ENCODE assay signal across 11 cellular contexts in the genomic region with DNA sequence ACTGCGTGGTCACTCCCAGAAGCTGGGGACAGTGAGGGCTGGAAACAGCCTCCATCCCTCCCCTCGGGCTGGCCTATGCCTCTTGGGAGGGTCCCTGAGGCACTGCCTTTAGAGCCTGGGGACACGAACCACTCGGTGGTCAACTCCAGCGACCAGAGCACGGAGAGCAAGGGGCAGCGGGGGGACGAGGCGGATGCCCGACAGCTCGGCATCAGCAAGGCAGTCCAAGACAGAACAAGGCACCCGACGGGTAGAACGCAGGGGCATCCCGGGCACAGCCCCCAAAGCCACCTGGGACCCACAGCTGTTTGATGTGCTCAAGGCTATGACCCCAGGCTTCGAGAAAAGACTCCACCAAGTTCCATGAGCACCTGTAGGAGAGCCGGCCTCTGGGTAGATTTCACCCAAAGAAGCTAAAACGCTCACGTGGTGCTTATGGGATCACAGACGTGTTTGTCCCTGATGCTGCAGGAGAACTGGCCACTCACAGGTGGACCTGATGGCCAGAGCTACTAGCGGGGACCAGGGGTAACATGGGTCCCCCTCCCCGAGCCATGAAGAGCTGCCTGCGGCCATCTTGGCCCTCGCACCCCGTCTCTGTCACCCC. TPM values are rescaled to one million over a fixed set of nuclear protein-coding genes. Genes with fewer than 3 reads are reported as not detected.
DNase-seq lines count a peak whose midpoint lies in the region; ATAC-seq and TF ChIP-seq lines count a peak whose summit lies in the region.
"Had no signal": no experiment of that assay in that cellular context is flagged by ENCODE, and none has a peak within 500 bp of the region (broad histone marks: within the 10 kb centered on the region; RNA-seq: fewer than 3 reads in every experiment).

No MANE protein-coding gene starts in this region.

- H3K27ac ChIP-seq in spleen (peak overlapping the region; percentile 79 to 94 (median 92)), thyroid gland (no peak overlapping the region)
- H3K27ac ChIP-seq: hepatocyte had no signal

- intact Hi-C loops in spleen (cut with DNase I; ENCODE audit: low total_unique reads) (no loop called here), thyroid gland (cut with DNase I) (no loop called here)

- H3K27me3 ChIP-seq in spleen (replicated peaks in 1 of 7) (no peaks in the 10 kb centered on the region), thyroid gland (no peaks in the 10 kb centered on the region)
- H3K27me3 ChIP-seq: hepatocyte had no signal

- no peak for DNase-seq in T-helper 2 cell treated with Interferon-gamma antibody and Interleukin-4, amounts not matched to agents 5 μg/mL and 100 μg/mL, for 36 hours (ENCODE audit: low spot score)
- DNase-seq in T-helper 2 cell: no peak
- peak; percentile 30 for DNase-seq in activated naive CD8-positive, alpha-beta T cell treated with anti-CD3 and anti-CD28 coated beads, Interleukin-2, amount 50 U/mL, for 24 hours
- DNase-seq in spleen: peak; percentile 86
- no peak for DNase-seq in thyroid gland
- no peak for DNase-seq in NOMO-1 (lab: John Stamatoyannopoulos, UW; ENCODE audit: unreplicated experiment in 2 of 2)
- DNase-seq: NCI-H2029 treated with DMSO at 0.1 percent for 48 hours had no signal

- ATAC-seq in HG03521 (IDR thresholded peaks at IDR 0.05; ENCODE audit: unreplicated experiment) (peak; percentile 1), HG03354 (IDR thresholded peaks at IDR 0.05; ENCODE audit: poor library complexity, severe bottlenecking, unreplicated experiment) (no peak)
- ATAC-seq in activated naive CD8-positive, alpha-beta T cell treated with anti-CD3 and anti-CD28 coated beads, Interleukin-2, amount 50 U/mL, for 24 hours: no peak

- H3K4me1 ChIP-seq in spleen (peaks cover 43 to 100% (median 81%) of the 10 kb centered on the region in 6 donors), thyroid gland (peaks cover 3 to 4% of the 10 kb centered on the region in 2 donors)

- H3K27ac Mint-ChIP-seq in T-helper 2 cell treated with Interferon-gamma antibody and Interleukin-4, amounts not matched to agents 5 μg/mL and 100 μg/mL, for 36 hours: peak overlapping the region; percentile 92
- H3K27ac Mint-ChIP-seq in activated naive CD8-positive, alpha-beta T cell treated with anti-CD3 and anti-CD28 coated beads, Interleukin-2, amount 50 U/mL, for 24 hours: peak overlapping the region; percentile 99

- TF ChIP-seq POLR2A in spleen (IDR thresholded peaks at IDR 0.05) (no peak), thyroid gland (IDR thresholded peaks at IDR 0.05) (no peak)

- H3K4me3 ChIP-seq in spleen (peak overlapping the region in 6 of 8 donors; percentile 57 to 74 (median 62)), thyroid gland (replicated peaks in 1 of 3) (no peak overlapping the region)
- H3K4me3 ChIP-seq: hepatocyte had no signal

- H3K36me3 ChIP-seq in spleen (peaks cover 0 to 19% (median 0%) of the 10 kb centered on the region in 6 donors), thyroid gland (no peaks in the 10 kb centered on the region)

- H3K4me1 Mint-ChIP-seq in T-helper 2 cell treated with Interferon-gamma antibody and Interleukin-4, amounts not matched to agents 5 μg/mL and 100 μg/mL, for 36 hours (ENCODE audit: low read depth): peaks cover 33% of the 10 kb centered on the region
- peaks cover 75% of the 10 kb centered on the region for H3K4me1 Mint-ChIP-seq in activated naive CD8-positive, alpha-beta T cell treated with anti-CD3 and anti-CD28 coated beads, Interleukin-2, amount 50 U/mL, for 24 hours

- H3K4me3 Mint-ChIP-seq in T-helper 2 cell treated with Interferon-gamma antibody and Interleukin-4, amounts not matched to agents 5 μg/mL and 100 μg/mL, for 36 hours: peak overlapping the region; percentile 98
- peak overlapping the region; percentile 98 for H3K4me3 Mint-ChIP-seq in activated naive CD8-positive, alpha-beta T cell treated with anti-CD3 and anti-CD28 coated beads, Interleukin-2, amount 50 U/mL, for 24 hours

- TF ChIP-seq CTCF in spleen (IDR thresholded peaks at IDR 0.05 in 8 of 11, conservative IDR thresholded peaks at IDR 0.05 in 3 of 11) (no peak), thyroid gland (IDR thresholded peaks at IDR 0.05) (no peak)

- no peaks in the 10 kb centered on the region for H3K9me3 Mint-ChIP-seq in T-helper 2 cell treated with Interferon-gamma antibody and Interleukin-4, amounts not matched to agents 5 μg/mL and 100 μg/mL, for 36 hours
- no peaks in the 10 kb centered on the region for H3K9me3 Mint-ChIP-seq in activated naive CD8-positive, alpha-beta T cell treated with anti-CD3 and anti-CD28 coated beads, Interleukin-2, amount 50 U/mL, for 24 hours

- H3K9me3 ChIP-seq in spleen (no peaks in the 10 kb centered on the region), thyroid gland (no peaks in the 10 kb centered on the region)

- no peaks in the 10 kb centered on the region for H3K27me3 Mint-ChIP-seq in T-helper 2 cell treated with Interferon-gamma antibody and Interleukin-4, amounts not matched to agents 5 μg/mL and 100 μg/mL, for 36 hours (ENCODE audit: low read depth)
- H3K27me3 Mint-ChIP-seq in activated naive CD8-positive, alpha-beta T cell treated with anti-CD3 and anti-CD28 coated beads, Interleukin-2, amount 50 U/mL, for 24 hours: no peaks in the 10 kb centered on the region

- 59 to 72% (median 64%) methylated on average over 20 to 25 of the region's 25 CpGs for WGBS in spleen, 5 donors
- 90 to 96% methylated on average over 25 of the region's 25 CpGs for whole genome bisulfite sequencing in thyroid gland, 2 donors

- peaks cover 18% of the 10 kb centered on the region for H3K36me3 Mint-ChIP-seq in T-helper 2 cell treated with Interferon-gamma antibody and Interleukin-4, amounts not matched to agents 5 μg/mL and 100 μg/mL, for 36 hours (ENCODE audit: low read depth)
- H3K36me3 Mint-ChIP-seq in activated naive CD8-positive, alpha-beta T cell treated with anti-CD3 and anti-CD28 coated beads, Interleukin-2, amount 50 U/mL, for 24 hours (ENCODE audit: low read depth): peaks cover 2% of the 10 kb centered on the region

RNA-seq across cellular contexts. Expression of gene LSP1, which starts 0.5 kb away (rescaled TPM):
- total RNA-seq in spleen: 100 to 1,000 TPM; 227 to 422 (median 358) TPM
- polyA plus RNA-seq in spleen: 100 to 1,000 TPM; 136 to 350 (median 148) TPM
- 10 to 100 TPM in 2 of 4 donors, 1 to 10 TPM in 2; 6.7 to 26.1 (median 10.5) TPM for total RNA-seq in thyroid gland

RNA-seq across cellular contexts. Expression of gene TNNI2, which starts 13.6 kb away (rescaled TPM):
- 1 to 10 TPM; 2.3 to 8.6 (median 5.2) TPM for total RNA-seq in spleen
- 10 to 100 TPM in 2 of 3 donors, 1 to 10 TPM in 1; 7.3 to 21.8 (median 13.0) TPM for polyA plus RNA-seq in spleen
- total RNA-seq in thyroid gland: not detected
- total RNA-seq: A172 had no signal

RNA-seq across cellular contexts. Expression of gene SYT8, which starts 17.6 kb away (rescaled TPM):
- total RNA-seq in spleen (not detected), thyroid gland (not detected)
- polyA plus RNA-seq in spleen: under 1 TPM in 1 of 3 donors, not detected in 2; 0.83 TPM
- total RNA-seq: A172 had no signal

RNA-seq across cellular contexts. Expression of gene PRR33, which starts 39.3 kb away (rescaled TPM):
- total RNA-seq in spleen (not detected), thyroid gland (not detected)
- polyA plus RNA-seq in spleen: under 1 TPM; 0.03 to 0.64 (median 0.20) TPM
- total RNA-seq: A172, hepatocyte had no signal

Comparison
In these comparisons a context has a peak if more than half of its experiments do, and no peak if none do; other contexts are left out.
1. DNase-seq: peak in activated naive CD8-positive, alpha-beta T cell treated with anti-CD3 and anti-CD28 coated beads, Interleukin-2, amount 50 U/mL, for 24 hours (single experiment) and spleen (single experiment); none in T-helper 2 cell treated with Interferon-gamma antibody and Interleukin-4, amounts not matched to agents 5 μg/mL and 100 μg/mL, for 36 hours (single experiment), T-helper 2 cell (0 of 5), thyroid gland (0 of 2) and NOMO-1 (0 of 2).
2. H3K27ac ChIP-seq: peak in spleen (8 of 8); none in thyroid gland (0 of 3).
3. H3K4me3 ChIP-seq: peak in spleen (6 of 8); none in thyroid gland (0 of 3).
4. RNA of gene LSP1, which starts 0.5 kb away (total RNA-seq): 227 to 422 TPM in spleen; 6.7 to 26.1 TPM in thyroid gland; every median in the first group is over 4 times any median in the second.